ENCODE assay signal across 8 cellular contexts in the genomic region with DNA sequence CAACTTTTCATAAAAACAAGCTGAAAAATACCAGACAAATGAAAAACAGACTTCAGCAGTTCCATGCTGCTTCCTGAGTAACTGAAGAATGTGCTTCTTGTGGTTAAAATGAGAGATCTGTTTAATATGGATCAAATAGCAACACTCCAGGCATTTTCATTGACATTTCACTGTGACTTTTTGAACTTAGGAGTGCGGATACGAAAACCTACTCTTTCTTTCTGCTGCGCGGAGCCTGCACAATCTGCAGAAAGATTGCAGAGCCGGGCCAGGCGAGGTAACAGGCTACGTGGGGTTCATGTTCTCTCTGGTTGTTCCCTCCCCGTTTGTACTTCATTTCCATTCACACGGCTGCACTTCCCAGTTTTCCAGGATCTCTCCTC. TPM values are rescaled to one million over a fixed set of nuclear protein-coding genes. Genes with fewer than 3 reads are reported as not detected.
DNase-seq lines count a peak whose midpoint lies in the region; ATAC-seq, FAIRE-seq and TF ChIP-seq lines count a peak whose summit lies in the region.

No MANE protein-coding gene starts in this region.

- H3K4ac ChIP-seq in IMR-90 (ENCODE audit: low read depth, low read length) = 0 out of 2 replicates have a peak overlapping the region, but pooled peaks have one; percentile 56

- BruUV-seq in IMR-90 (replicated peaks; lab: Mats Ljungman, UMichigan) (no TSS peak), K562 (replicated peaks; lab: Mats Ljungman, UMichigan) (no TSS peak)

- dilution Hi-C loops in IMR-90 (cut with HindIII; ENCODE audit: low sequenced_read_pairs, unreplicated experiment) = no loop called here

- H3K4me2 ChIP-seq in IMR-90 (ENCODE audit: low read depth, low read length) (peak overlapping the region; percentile 88), K562 (ENCODE audit: insufficient read depth, low read length) (peak overlapping the region; percentile 84)

- TF ChIP-seq EP300 in K562 (IDR thresholded peaks at IDR 0.05; ENCODE audit: low read length) = no peak
- TF ChIP-seq EP300 in suprapubic skin (IDR thresholded peaks at IDR 0.05) = no peak

- no peak for TF ChIP-seq CTCF in IMR-90 (conservative IDR thresholded peaks at IDR 0.05; ENCODE audit: low read depth, low read length)
- no peak for TF ChIP-seq CTCF in K562 (IDR thresholded peaks at IDR 0.05 in 2 of 3, conservative IDR thresholded peaks at IDR 0.05 in 1 of 3; ENCODE audit: insufficient read depth in 2 of 3, low read depth in 1 of 3, low read length in 3 of 3)
- TF ChIP-seq CTCF in suprapubic skin (IDR thresholded peaks at IDR 0.05) = no peak

- H2BK120ac ChIP-seq in IMR-90 (ENCODE audit: low read depth, low read length) = no peak overlapping the region

- FAIRE-seq in K562 (lab: Jason Lieb, UNC) = no peak

- no peak overlapping the region for H4K5ac ChIP-seq in IMR-90 (ENCODE audit: low read depth, low read length)

- peak overlapping the region in 1 of 2 experiments; percentile 20; a peak in 1 of 4 replicates for H4K8ac ChIP-seq in IMR-90 (ENCODE audit: low read depth in 2 of 2, low read length in 2 of 2)

- ATAC-seq in IMR-90 (ENCODE audit: low read depth) (no peak; the same call in 1 of the 2 replicates), K562 (no peak)

- peak overlapping the region; percentile 66 for H3K23ac ChIP-seq in IMR-90 (ENCODE audit: low read depth, low read length)

- POLR2A ChIA-PET in IMR-90 (lab: Charles Lee; ENCODE audit: unreplicated experiment) = no interaction called here
- POLR2A ChIA-PET in K562 (lab: Yijun Ruan, JAX) = interaction anchor here (1.1 to 1.3 kb wide), 2 partner anchors 10 to 11 kb away, joined by 3 to 6 read pairs; partner anchors contain the start of gene PSMD12

- 0 out of 2 replicates have a peak overlapping the region, but pooled peaks have one; percentile 47 for H3K14ac ChIP-seq in IMR-90 (replicated peaks; ENCODE audit: low read depth, low read length)

- H4K20me1 ChIP-seq in IMR-90 (ENCODE audit: insufficient read depth, low read length) (no peaks in the 10 kb centered on the region), K562 (replicated peaks; ENCODE audit: control insufficient read depth, insufficient read depth, low read length) (0 out of 2 replicates have a peak, but pooled peaks cover 8% of the 10 kb centered on the region)

- no peak overlapping the region for H2BK20ac ChIP-seq in IMR-90 (ENCODE audit: low read depth, low read length)

- peak overlapping the region; percentile 59 for H3K4me3 ChIP-seq in IMR-90 (ENCODE audit: insufficient read depth, low read depth, low read length)
- H3K4me3 ChIP-seq in K562 = peak overlapping the region; percentile 60
- peak overlapping the region; percentile 92 for H3K4me3 ChIP-seq in suprapubic skin

- H2BK15ac ChIP-seq in IMR-90 (ENCODE audit: low read depth, low read length) = no peak overlapping the region

- TF ChIP-seq POLR2A in IMR-90 (IDR thresholded peaks at IDR 0.05; ENCODE audit: low read depth, low read length) (no peak), K562 (conservative IDR thresholded peaks at IDR 0.05) (no peak), suprapubic skin (IDR thresholded peaks at IDR 0.05) (no peak)

- WGBS in IMR-90 (ENCODE audit: extremely low coverage in 2 of 2, insufficient read length in 1 of 2), 2 experiments = 0% methylated on average over 7 of the region's 9 CpGs; no CpG with 5 or more reads in 1 of the 2 experiments
- WGBS in K562 (ENCODE audit: insufficient coverage, low coverage, missing lambda C conversion rate) = 17% methylated on average over 9 of the region's 9 CpGs
- WGBS in suprapubic skin = 3% methylated on average over 9 of the region's 9 CpGs

- H3K36me3 ChIP-seq in IMR-90 (ENCODE audit: control insufficient read depth, insufficient read depth, low read length) = no peaks in the 10 kb centered on the region
- no peaks in the 10 kb centered on the region for H3K36me3 ChIP-seq in K562 (ENCODE audit: control insufficient read depth, insufficient read depth, low read length)
- H3K36me3 ChIP-seq in suprapubic skin = no peaks in the 10 kb centered on the region

- DNase-seq in DMS 273 (lab: John Stamatoyannopoulos, UW; ENCODE audit: unreplicated experiment) = peak; percentile 68
- DNase-seq in IMR-90 = peak; percentile 59
- no peak for DNase-seq in K562 (ENCODE audit: extremely low read depth in 1 of 4, low spot score in 3 of 4)
- peak; percentile 23 for DNase-seq in kidney tubule cell (ENCODE audit: low spot score)
- no peak for DNase-seq in suprapubic skin (ENCODE audit: low spot score in 2 of 2)
- no peak for DNase-seq in NCI-H774 (lab: John Stamatoyannopoulos, UW)
- DNase-seq in COLO668 (lab: John Stamatoyannopoulos, UW; ENCODE audit: unreplicated experiment) = no peak
- DNase-seq in OCI-M2 (lab: John Stamatoyannopoulos, UW; ENCODE audit: unreplicated experiment) = no peak

- H4K91ac ChIP-seq in IMR-90 (ENCODE audit: insufficient read depth, low read depth, low read length) = no peak overlapping the region

- H3K9ac ChIP-seq in IMR-90 (ENCODE audit: low read depth, low read length) (peak overlapping the region; percentile 58), K562 (ENCODE audit: insufficient read depth in 1 of 2, low read depth in 2 of 2, low read length in 2 of 2) (peak overlapping the region in 1 of 2 experiments; percentile 92; a peak in 1 of 4 replicates)

- peak overlapping the region; percentile 92 for H2AFZ ChIP-seq in IMR-90 (replicated peaks; ENCODE audit: low read length, poor library complexity)
- H2AFZ ChIP-seq in K562 (ENCODE audit: low read depth, low read length) = peak overlapping the region; percentile 79

- H3K9me3 ChIP-seq in IMR-90 (ENCODE audit: control insufficient read depth, insufficient read depth, low read length) = no peaks in the 10 kb centered on the region
- H3K9me3 ChIP-seq in K562 (replicated peaks; ENCODE audit: control insufficient read depth, insufficient read depth, low read depth, low read length) = peaks cover 6% of the 10 kb centered on the region; the same call in 1 of the 2 replicates
- H3K9me3 ChIP-seq in suprapubic skin = no peaks in the 10 kb centered on the region

- H3K27me3 ChIP-seq in IMR-90 (ENCODE audit: control insufficient read depth, insufficient read depth, low read length) = no peaks in the 10 kb centered on the region
- H3K27me3 ChIP-seq in K562 (ENCODE audit: control insufficient read depth in 2 of 2, insufficient read depth in 2 of 2, low read length in 2 of 2) = peaks cover 9 to 10% of the 10 kb centered on the region in 2 experiments; a peak in 3 of 5 replicates
- H3K27me3 ChIP-seq in suprapubic skin = no peaks in the 10 kb centered on the region

- no peak overlapping the region for H3K18ac ChIP-seq in IMR-90 (ENCODE audit: low read depth, low read length)

- no peak for TF ChIP-seq RAD21 in IMR-90 (IDR thresholded peaks at IDR 0.05; ENCODE audit: low read length)
- TF ChIP-seq RAD21 in K562 (CRISPR knock-in tag; conservative IDR thresholded peaks at IDR 0.05 in 1 of 2, IDR thresholded peaks at IDR 0.05 in 1 of 2) = no peak

- CTCF ChIA-PET in IMR-90 (lab: Yijun Ruan, JAX) = interaction anchor here (0.6 to 1.3 kb wide), 2 partner anchors 17 to 98 kb away, joined by 3 to 8 read pairs; no protein-coding TSS in a partner anchor
- CTCF ChIA-PET in K562 (lab: Yijun Ruan, JAX; ENCODE audit: low intra/inter-chr PET ratio) = no interaction called here

- H3K79me2 ChIP-seq in K562 (ENCODE audit: control insufficient read depth, insufficient read depth, low read length) = no peaks in the 10 kb centered on the region

- intact Hi-C loops in IMR-90 (cut with micrococcal nuclease) = loop anchor here (2.0 kb wide), 1 partner anchor 254 kb away; no protein-coding TSS in a partner anchor
- intact Hi-C loops in K562 (cut with micrococcal nuclease) = loop anchor here (5.0 kb wide), 3 partner anchors 101 to 311 kb away; no protein-coding TSS in a partner anchor

- H3K4me1 ChIP-seq in IMR-90 (ENCODE audit: control insufficient read depth, insufficient read depth, low read length) = peaks cover 5% of the 10 kb centered on the region; the same call in 1 of the 2 replicates
- peaks cover 18 to 44% of the 10 kb centered on the region in 2 experiments; a peak in 4 of 5 replicates for H3K4me1 ChIP-seq in K562 (replicated peaks in 1 of 2; ENCODE audit: control insufficient read depth in 2 of 2, insufficient read depth in 2 of 2, low read length in 2 of 2)
- H3K4me1 ChIP-seq in suprapubic skin = peaks cover 27% of the 10 kb centered on the region

- H3K27ac ChIP-seq in IMR-90 (ENCODE audit: insufficient read depth, low read length) (peak overlapping the region; percentile 47), K562 (ENCODE audit: extremely low read depth, low read depth, low read length) (no peak overlapping the region), suprapubic skin (peak overlapping the region; percentile 89)

- in situ Hi-C loops in IMR-90 (cut with MboI; ENCODE audit: low sequenced_read_pairs) (no loop called here), K562 (cut with MboI) (loop anchor here (25.0 kb wide), 1 partner anchor 311 kb away; no protein-coding TSS in a partner anchor)

- no peak overlapping the region for H2AK9ac ChIP-seq in IMR-90 (replicated peaks; ENCODE audit: low read depth, low read length, poor library complexity)

- H3K9me1 ChIP-seq in IMR-90 (ENCODE audit: insufficient read depth, low read length) (peaks cover 6% of the 10 kb centered on the region; the same call in 1 of the 2 replicates), K562 (ENCODE audit: control insufficient read depth, insufficient read depth, low read length) (no peaks in the 10 kb centered on the region)

- H3K56ac ChIP-seq in IMR-90 (ENCODE audit: extremely low read depth, insufficient read depth, low read length) = 0 out of 2 replicates have a peak overlapping the region, but pooled peaks have one; percentile 22

- no peak overlapping the region for H2BK5ac ChIP-seq in IMR-90 (ENCODE audit: low read depth, low read length, poor library complexity, severe bottlenecking)

- H3K79me1 ChIP-seq in IMR-90 (ENCODE audit: low read depth in 1 of 2, low read length in 2 of 2) = peaks cover 6 to 13% of the 10 kb centered on the region in 2 experiments

- H2AK5ac ChIP-seq in IMR-90 (ENCODE audit: low read depth, low read length) = no peak overlapping the region; the same call in 1 of the 2 replicates

RNA-seq across cellular contexts. Expression of gene PITPNC1, which starts 0.6 kb away (rescaled TPM):
- 4.1 and 5.0 TPM in 2 replicates for total RNA-seq in IMR-90 (2012; rRNA removed)
- polyA plus RNA-seq in IMR-90 (2012; rRNA removed) = 3.4 and 4.1 TPM in 2 replicates
- polyA plus RNA-seq in IMR-90 (2012; cell fraction: cytosol; rRNA removed) = 0.93 and 2.8 TPM in 2 replicates
- polyA plus RNA-seq in IMR-90 (2012; cell fraction: nucleus; rRNA removed; ENCODE audit: low replicate concordance) = 0.82 and 2.8 TPM in 2 replicates
- total RNA-seq in K562 (2011; cell fraction: chromatin; rRNA removed; ENCODE audit: low replicate concordance) = 2.3 and 5.3 TPM in 2 replicates
- 0.53 and 1.2 TPM in 2 replicates for total RNA-seq in K562 (2011; cell fraction: nucleolus; rRNA removed)
- 1.8 TPM in 2 replicates for total RNA-seq in K562 (2011; cell fraction: nucleoplasm; rRNA removed)
- 0.37 and 0.82 TPM in 2 replicates for total RNA-seq in K562 (2014; rRNA removed)
- total RNA-seq in K562 (2014; rRNA removed; fragmentation: Illumina TruSeq; extraction: Trizol) = 0.70 and 0.80 TPM in 2 replicates
- total RNA-seq in K562 (2015; rRNA removed; fragmentation: Illumina TruSeq; extraction: Trizol) = 0.25 and 0.53 TPM in 2 replicates
- total RNA-seq in K562 (2021) = 0.85 and 1.1 TPM in 2 replicates
- 0.65 and 0.76 TPM in 2 replicates for polyA plus RNA-seq in K562 (2011; rRNA removed)
- polyA plus RNA-seq in K562 (2011; cell fraction: cytosol; rRNA removed) = 0.21 and 0.65 TPM in 2 replicates
- polyA plus RNA-seq in K562 (2011; cell fraction: nucleus; rRNA removed) = 0.30 and 0.56 TPM in 2 replicates
- polyA plus RNA-seq in K562 (2012) = 0.56 and 0.58 TPM in 2 replicates
- polyA plus RNA-seq in K562 (2014; fragmentation: Illumina TruSeq; extraction: Trizol) = 0.83 and 1.0 TPM in 2 replicates
- polyA plus RNA-seq in K562 (2014; fragmentation: Nextera tagmentation; extraction: Ambion mirVana) = under 1 TPM; 0.11 to 0.45 TPM
- 0.37 and 0.49 TPM in 2 replicates for polyA plus RNA-seq in K562 (2014; rRNA removed)
- polyA minus RNA-seq in K562 (2011; rRNA and poly(A)+ RNA removed) = 1.3 and 2.2 TPM in 2 replicates
- polyA minus RNA-seq in K562 (2011; cell fraction: cytosol; rRNA and poly(A)+ RNA removed) = 0.48 TPM in 1 of 2 replicates, not detected in the other
- polyA minus RNA-seq in K562 (2011; cell fraction: nucleus; rRNA and poly(A)+ RNA removed) = 0.56 and 0.67 TPM in 2 replicates
- 1 to 10 TPM; 1.6 to 6.0 (median 3.2) TPM for total RNA-seq in suprapubic skin

RNA-seq across cellular contexts. Expression of gene PSMD12, which starts 10.1 kb away (rescaled TPM):
- 17.9 and 48.9 TPM in 2 replicates for total RNA-seq in IMR-90 (2012; rRNA removed)
- 30.8 and 39.7 TPM in 2 replicates for polyA plus RNA-seq in IMR-90 (2012; rRNA removed)
- 8.4 and 11.2 TPM in 2 replicates for polyA plus RNA-seq in IMR-90 (2012; cell fraction: cytosol; rRNA removed)
- polyA plus RNA-seq in IMR-90 (2012; cell fraction: nucleus; rRNA removed; ENCODE audit: low replicate concordance) = 3.8 and 14.1 TPM in 2 replicates
- total RNA-seq in K562 (2011; cell fraction: chromatin; rRNA removed; ENCODE audit: low replicate concordance) = 38.5 and 116 TPM in 2 replicates
- total RNA-seq in K562 (2011; cell fraction: nucleolus; rRNA removed) = 19.7 and 20.5 TPM in 2 replicates
- 33.6 and 56.9 TPM in 2 replicates for total RNA-seq in K562 (2011; cell fraction: nucleoplasm; rRNA removed)
- total RNA-seq in K562 (2014; rRNA removed) = 36.6 and 46.1 TPM in 2 replicates
- total RNA-seq in K562 (2014; rRNA removed; fragmentation: Illumina TruSeq; extraction: Trizol) = 60.9 and 84.1 TPM in 2 replicates
- 47.3 and 54.8 TPM in 2 replicates for total RNA-seq in K562 (2015; rRNA removed; fragmentation: Illumina TruSeq; extraction: Trizol)
- total RNA-seq in K562 (2021) = 90.0 and 103 TPM in 2 replicates
- polyA plus RNA-seq in K562 (2011; rRNA removed) = 55.0 and 87.9 TPM in 2 replicates
- 15.6 and 22.5 TPM in 2 replicates for polyA plus RNA-seq in K562 (2011; cell fraction: cytosol; rRNA removed)
- polyA plus RNA-seq in K562 (2011; cell fraction: nucleus; rRNA removed) = 15.6 and 20.4 TPM in 2 replicates
- polyA plus RNA-seq in K562 (2012) = 46.5 and 101 TPM in 2 replicates
- 136 and 150 TPM in 2 replicates for polyA plus RNA-seq in K562 (2014; fragmentation: Illumina TruSeq; extraction: Trizol)
- polyA plus RNA-seq in K562 (2014; fragmentation: Nextera tagmentation; extraction: Ambion mirVana) = 10 to 100 TPM; 39.5 to 65.5 TPM
- 86.9 and 108 TPM in 2 replicates for polyA plus RNA-seq in K562 (2014; rRNA removed)
- 75.8 and 76.9 TPM in 2 replicates for polyA minus RNA-seq in K562 (2011; rRNA and poly(A)+ RNA removed)
- polyA minus RNA-seq in K562 (2011; cell fraction: cytosol; rRNA and poly(A)+ RNA removed) = 27.1 and 32.6 TPM in 2 replicates
- 15.3 and 26.3 TPM in 2 replicates for polyA minus RNA-seq in K562 (2011; cell fraction: nucleus; rRNA and poly(A)+ RNA removed)
- total RNA-seq in suprapubic skin = 10 to 100 TPM; 25.0 to 31.4 (median 27.8) TPM

Comparison
In these comparisons a context has a peak if more than half of its experiments do, and no peak if none do; other contexts are left out.
1. DNase-seq: peak in DMS 273 (single experiment), IMR-90 (single experiment) and kidney tubule cell (single experiment); none in K562 (0 of 4), suprapubic skin (0 of 2), NCI-H774 (single experiment), COLO668 (single experiment) and OCI-M2 (single experiment).
2. Peak in every context shown above with its lines, with median percentiles within 50 percentile points of each other: H3K4me3 ChIP-seq.